In the genomic region with DNA sequence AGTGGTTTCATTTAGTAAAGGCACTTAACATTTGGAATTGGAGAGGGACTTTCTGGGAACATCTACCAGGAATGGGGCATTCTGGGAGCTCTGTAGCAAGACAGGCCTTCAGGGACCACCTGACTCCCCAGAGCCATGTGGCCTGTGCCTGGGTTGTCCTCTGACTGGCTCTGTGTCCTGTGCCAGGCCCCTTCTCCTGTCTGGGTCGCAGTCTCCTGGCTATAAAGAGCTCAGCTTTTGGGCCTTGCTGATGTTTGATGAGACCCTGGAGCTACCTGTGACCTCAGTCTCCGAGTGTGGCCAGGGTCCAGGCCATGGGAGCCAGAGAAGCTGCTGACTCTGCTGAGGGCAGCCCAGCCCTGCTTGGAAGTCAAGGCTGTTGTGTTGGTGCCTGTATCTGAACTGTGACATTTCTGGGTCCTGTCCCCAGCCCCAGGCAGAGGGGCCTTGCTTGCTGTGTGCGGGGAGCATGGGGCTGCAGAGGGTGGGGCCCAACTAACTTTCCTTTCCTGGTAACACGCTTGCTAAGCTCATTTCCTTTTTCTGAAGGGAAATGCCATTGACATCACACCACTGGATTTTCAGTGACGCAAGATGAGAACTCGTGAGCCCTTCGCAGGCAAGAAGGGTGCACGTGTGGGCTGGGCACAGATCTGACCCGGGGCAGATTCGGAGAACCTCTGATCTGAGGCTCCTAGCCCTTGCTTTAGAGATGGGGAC, we compare ENCODE assay signal across 8 cellular contexts. TPM values are rescaled to one million over a fixed set of nuclear protein-coding genes. Genes with fewer than 3 reads are reported as not detected.
A peak's percentile ranks its signal among the peaks of the same experiment; 100 is the strongest.
DNase-seq lines count a peak whose midpoint lies in the region; ATAC-seq, FAIRE-seq and TF ChIP-seq lines count a peak whose summit lies in the region.

No MANE protein-coding gene starts in this region.

- peaks cover 18% of the 10 kb centered on the region for H3K9me3 Mint-ChIP-seq in activated naive CD8-positive, alpha-beta T cell treated with anti-CD3 and anti-CD28 coated beads, Interleukin-2, amount 50 U/mL, for 24 hours

- H3K9ac ChIP-seq in kidney (ENCODE audit: low read length in 2 of 2) = peak overlapping the region in 1 of 2 donors; percentile 46

- intact Hi-C loops in kidney (cut with DNase I) = no loop called here

- H3K27ac Mint-ChIP-seq in activated naive CD8-positive, alpha-beta T cell treated with anti-CD3 and anti-CD28 coated beads, Interleukin-2, amount 50 U/mL, for 24 hours = peak overlapping the region; percentile 89

- peaks cover 0 to 8% of the 10 kb centered on the region in 2 donors for H3K9me3 ChIP-seq in kidney (ENCODE audit: control insufficient read depth in 1 of 2, low read length in 2 of 2)

- H3K4me3 ChIP-seq in kidney (ENCODE audit: low read length in 2 of 2) = no peak overlapping the region

- peaks cover 17% of the 10 kb centered on the region for H3K36me3 Mint-ChIP-seq in activated naive CD8-positive, alpha-beta T cell treated with anti-CD3 and anti-CD28 coated beads, Interleukin-2, amount 50 U/mL, for 24 hours (ENCODE audit: low read depth)

- peak overlapping the region; percentile 89 to 94 for H3K27ac ChIP-seq in kidney (ENCODE audit: low read depth in 2 of 2, low read length in 2 of 2)

- H3K36me3 ChIP-seq in kidney (ENCODE audit: control insufficient read depth in 1 of 2, insufficient read depth in 2 of 2, low read length in 2 of 2) = no peaks in the 10 kb centered on the region

- peak; percentile 60 for ATAC-seq in activated naive CD8-positive, alpha-beta T cell treated with anti-CD3 and anti-CD28 coated beads, Interleukin-2, amount 50 U/mL, for 24 hours
- peak; percentile 57 for ATAC-seq in stimulated activated naive CD8-positive, alpha-beta T cell treated with anti-CD3 and anti-CD28 coated beads, Interleukin-15, Interleukin-2, amounts not matched to agents 100 U/mL and 50 U/mL, for 24 hours
- no peak for ATAC-seq in HG03159 (IDR thresholded peaks at IDR 0.05; ENCODE audit: unreplicated experiment)

- TF ChIP-seq CTCF in kidney (IDR thresholded peaks at IDR 0.05; ENCODE audit: borderline replicate concordance, extremely low read depth, insufficient read depth) = no peak

- no peak for FAIRE-seq in kidney (lab: Jason Lieb, UNC)

- H3K4me1 Mint-ChIP-seq in activated naive CD8-positive, alpha-beta T cell treated with anti-CD3 and anti-CD28 coated beads, Interleukin-2, amount 50 U/mL, for 24 hours = peaks cover 72% of the 10 kb centered on the region

- DNase-seq in NCI-H226 (peak; percentile 77), kidney (peak; percentile 81), DMS53 (lab: John Stamatoyannopoulos, UW) (no peak), NCI-H526 (lab: John Stamatoyannopoulos, UW) (no peak), NCI-H1092 (lab: John Stamatoyannopoulos, UW) (no peak)
- peak; percentile 66 for DNase-seq in activated naive CD8-positive, alpha-beta T cell treated with anti-CD3 and anti-CD28 coated beads, Interleukin-2, amount 50 U/mL, for 24 hours
- peak; percentile 66 for DNase-seq in stimulated activated naive CD8-positive, alpha-beta T cell treated with anti-CD3 and anti-CD28 coated beads, Interleukin-15, Interleukin-2, amounts not matched to agents 100 U/mL and 50 U/mL, for 24 hours

- H3K4me3 Mint-ChIP-seq in activated naive CD8-positive, alpha-beta T cell treated with anti-CD3 and anti-CD28 coated beads, Interleukin-2, amount 50 U/mL, for 24 hours = peak overlapping the region; percentile 68

- peaks cover 10% of the 10 kb centered on the region for H3K27me3 Mint-ChIP-seq in activated naive CD8-positive, alpha-beta T cell treated with anti-CD3 and anti-CD28 coated beads, Interleukin-2, amount 50 U/mL, for 24 hours

- peaks cover 5 to 6% of the 10 kb centered on the region in 2 donors for H3K4me1 ChIP-seq in kidney (ENCODE audit: control insufficient read depth in 1 of 2, insufficient read depth in 1 of 2, low read depth in 1 of 2, low read length in 2 of 2)

RNA-seq across cellular contexts. Expression of gene LRRC32, which starts 41.3 kb away (rescaled TPM):
- total RNA-seq in kidney = 136 TPM
- 105 TPM for polyA plus RNA-seq in kidney (ENCODE audit: insufficient read depth, low read depth, low replicate concordance)

Comparison
In these comparisons a context has a peak if more than half of its experiments do, and no peak if none do; other contexts are left out.
1. DNase-seq: peak in NCI-H226 (single experiment), activated naive CD8-positive, alpha-beta T cell treated with anti-CD3 and anti-CD28 coated beads, Interleukin-2, amount 50 U/mL, for 24 hours (single experiment), kidney (single experiment) and stimulated activated naive CD8-positive, alpha-beta T cell treated with anti-CD3 and anti-CD28 coated beads, Interleukin-15, Interleukin-2, amounts not matched to agents 100 U/mL and 50 U/mL, for 24 hours (single experiment); none in DMS53 (single experiment), NCI-H526 (0 of 2) and NCI-H1092 (single experiment).